In genomic region chr2:64987963-64988419, GRCh38 we compare ENCODE assay signal across 1 cellular context.
TF ChIP-seq lines count a peak whose summit lies in the region.

No MANE protein-coding gene starts in this region.

TF ChIP-seq in HCT116, 20 proteins besides CTCF, POLR2A, EP300 and RAD21 (continued from another document):
- TF ChIP-seq REST (IDR thresholded peaks at IDR 0.05; ENCODE audit: low read depth) (no peak), EZH2 (IDR thresholded peaks at IDR 0.05) (no peak), JUND (IDR thresholded peaks at IDR 0.05) (no peak), POLR2AphosphoS5 (IDR thresholded peaks at IDR 0.05; ENCODE audit: low read depth, low read length) (no peak), ZBTB33 (IDR thresholded peaks at IDR 0.05; ENCODE audit: extremely low read depth, insufficient replicate concordance, low read length) (no peak), ZNF274 (IDR thresholded peaks at IDR 0.05; ENCODE audit: low read depth, low read length) (no peak)
